Comparison of ENCODE assay signal across 11 cellular contexts in the genomic region with DNA sequence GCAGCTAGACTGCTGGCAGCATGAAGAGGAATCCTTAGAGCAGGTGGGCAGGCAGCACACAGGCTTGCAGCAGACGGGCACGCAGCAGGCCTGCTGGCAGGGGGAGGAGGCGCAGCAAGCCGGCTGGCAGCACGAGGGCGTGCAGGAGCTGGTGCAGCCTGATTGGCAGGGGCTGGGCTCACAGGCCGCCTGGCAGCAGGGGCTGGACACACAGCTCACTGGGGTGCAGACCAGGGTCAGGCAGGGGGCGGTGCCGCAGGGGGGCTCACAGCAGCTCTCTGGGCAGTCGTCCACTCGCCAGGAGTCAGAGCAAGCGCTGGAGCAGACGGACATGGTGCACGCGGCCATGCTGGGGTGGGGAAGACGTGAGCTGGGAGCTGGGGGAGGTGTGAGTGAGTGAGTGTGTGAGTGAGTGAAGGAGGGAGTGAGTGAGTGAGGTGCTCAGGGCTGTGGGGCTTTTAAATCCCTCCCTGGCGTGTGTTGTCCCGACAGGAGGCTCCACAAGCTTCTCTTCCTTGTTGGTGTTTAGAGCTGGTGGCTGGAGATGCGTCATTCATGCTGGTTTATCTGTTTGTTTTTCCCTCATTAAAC. TPM values are rescaled to one million over a fixed set of nuclear protein-coding genes. Genes with fewer than 3 reads are reported as not detected.
DNase-seq lines count a peak whose midpoint lies in the region; ATAC-seq, FAIRE-seq and TF ChIP-seq lines count a peak whose summit lies in the region.
"Not testable (repeated sequence)": the region's sequence is repeated elsewhere in the genome, so short reads cannot be mapped to it uniquely, and the experiment has no call there.
"Had no signal": no experiment of that assay in that cellular context is flagged by ENCODE, and none has a peak within 500 bp of the region (broad histone marks: within the 10 kb centered on the region; RNA-seq: fewer than 3 reads in every experiment).

Gene KRTAP10-5 (minus strand): TSS at position 374 of the 591 bp plus-strand sequence. CDS start 26 bp downstream, at position 348.

- H3K36me3 Mint-ChIP-seq in GM23338 (ENCODE audit: low read depth): not testable (repeated sequence)

- H3K9me3 Mint-ChIP-seq in GM23338: peaks cover 30% of the 10 kb centered on the region

- not testable (repeated sequence) for FAIRE-seq in A549 (lab: Jason Lieb, UNC)

- H3K27me3 ChIP-seq in GM23338 (ENCODE audit: insufficient read depth): not testable (repeated sequence)
- H3K27me3 ChIP-seq in spleen (replicated peaks in 1 of 7): peaks cover 0 to 14% (median 0%) of the 10 kb centered on the region in 7 donors

- not testable (repeated sequence) for H3K79me2 ChIP-seq in GM23338 (replicated peaks; ENCODE audit: insufficient read depth)

- ATAC-seq in A549: peak; percentile 54 to 66; a peak in 4 of 6 replicates
- ATAC-seq in GM23338: peak; percentile 40; the same call in 2 of the 3 replicates
- peak; percentile 68 for ATAC-seq in mucosa of descending colon

- H3K4me1 Mint-ChIP-seq in GM23338: not testable (repeated sequence)

- TF ChIP-seq EP300 in A549 (IDR thresholded peaks at IDR 0.05): not testable (repeated sequence)

- H3K9me3 ChIP-seq in A549 (peaks cover 20% of the 10 kb centered on the region), mucosa of descending colon (peaks cover 12% of the 10 kb centered on the region), spleen (peaks cover 3 to 54% (median 38%) of the 10 kb centered on the region in 8 donors)

- H3K27ac Mint-ChIP-seq in GM23338: not testable (repeated sequence)

- H2AFZ ChIP-seq in GM23338: not testable (repeated sequence)

- not testable (repeated sequence) for TF ChIP-seq RAD21 in A549 (conservative IDR thresholded peaks at IDR 0.05 in 1 of 2, IDR thresholded peaks at IDR 0.05 in 1 of 2)

- intact Hi-C loops in mucosa of descending colon (cut with DNase I, micrococcal nuclease); spleen (cut with DNase I; ENCODE audit: low total_unique reads): not testable (repeated sequence)

- CTCF ChIA-PET in A549 (lab: Yijun Ruan, JAX): interaction anchor here (1.1 to 2.1 kb wide), 5 partner anchors 10 to 213 kb away, joined by 3 to 6 read pairs (median 4); partner anchors contain the start of gene KRTAP10-6

- not testable (repeated sequence) for H3K4me1 ChIP-seq in A549; GM23338 (ENCODE audit: insufficient read depth); mucosa of descending colon (ENCODE audit: low read depth); spleen

- H3K27ac ChIP-seq in A549; GM23338 (ENCODE audit: low read depth): not testable (repeated sequence)
- H3K27ac ChIP-seq in VCaP: peak within 1 kb of the TSS; percentile 57
- peak within 1 kb of the TSS in 5 of 8 donors; percentile 5 to 57 (median 46) for H3K27ac ChIP-seq in spleen

- 0 out of 3 replicates have a peak within 1 kb of the TSS, but pooled peaks have one; percentile 25 for H3K4me2 ChIP-seq in A549
- H3K4me2 ChIP-seq in GM23338: not testable (repeated sequence)

- not testable (repeated sequence) for H3K4me3 ChIP-seq in A549, GM23338, mucosa of descending colon, spleen

- not testable (repeated sequence) for H4K20me1 ChIP-seq in GM23338 (replicated peaks; ENCODE audit: insufficient read depth)

- H3K27me3 Mint-ChIP-seq in GM23338 (ENCODE audit: insufficient read depth, low read depth, poor library complexity): peaks cover 11% of the 10 kb centered on the region

- H3K36me3 ChIP-seq in GM23338 (ENCODE audit: insufficient read depth); mucosa of descending colon (ENCODE audit: low read depth); spleen: not testable (repeated sequence)

- POLR2A ChIA-PET in A549 (lab: Yijun Ruan, JAX): not testable (repeated sequence)

- not testable (repeated sequence) for H3F3A ChIP-seq in GM23338 (replicated peaks; ENCODE audit: low read depth)

- peak in 1 of 2 experiments; percentile 42 for DNase-seq in A549 (ENCODE audit: low read depth in 1 of 2, low spot score in 1 of 2)
- DNase-seq in GM23338 (ENCODE audit: low spot score): not testable (repeated sequence)
- DNase-seq in NCI-H69 (lab: John Stamatoyannopoulos, UW): peak; percentile 78
- DNase-seq in ecto neural progenitor cell (ENCODE audit: low spot score): peak; percentile 48
- DNase-seq in islet precursor cell: peak; percentile 37
- DNase-seq in mucosa of descending colon: peak in 2 of 3 donors; percentile 21 to 63
- DNase-seq in spleen: peak; percentile 57

- not testable (repeated sequence) for H3K4me3 Mint-ChIP-seq in GM23338

- not testable (repeated sequence) for TF ChIP-seq CTCF in A549 (IDR thresholded peaks at IDR 0.05); mucosa of descending colon (IDR thresholded peaks at IDR 0.05); spleen (IDR thresholded peaks at IDR 0.05 in 8 of 11, conservative IDR thresholded peaks at IDR 0.05 in 3 of 11)
- TF ChIP-seq CTCF in GM23338 (conservative IDR thresholded peaks at IDR 0.05; ENCODE audit: low read depth in 2 of 2): 0 out of 4 replicates have a peak, but pooled peaks of 1 of the 2 experiments have one; percentile 12
- peak; percentile 56 for TF ChIP-seq CTCF in VCaP (conservative IDR thresholded peaks at IDR 0.05)

- H3K9me2 ChIP-seq in GM23338 (ENCODE audit: insufficient read depth): not testable (repeated sequence)

- WGBS in A549 (ENCODE audit: missing lambda C conversion rate): 15% methylated on average over 7 of the region's 19 CpGs
- WGBS in spleen, 5 donors: 51 to 73% (median 64%) methylated on average over 13 to 19 of the region's 19 CpGs

- not testable (repeated sequence) for TF ChIP-seq POLR2A in A549 (IDR thresholded peaks at IDR 0.05; ENCODE audit: low read length); spleen (IDR thresholded peaks at IDR 0.05)

RNA-seq across cellular contexts. Expression of gene KRTAP10-5, which starts in this region (rescaled TPM):
- polyA plus RNA-seq in A549 (2011; rRNA removed) (not detected in 2 replicates), A549 (2017; fragmentation: RNase III; extraction: RNeasy Plus Mini Kit Qiagen cat#74134 plus additional on column Dnase treatment) (not detected in 3 replicates), GM23338 (2016; fragmentation: Nextera tagmentation; extraction: Ambion mirVana) (not detected in 2 replicates), spleen (not detected)
- not detected in 2 replicates for polyA plus RNA-seq in A549 (2012; cell fraction: cytosol; rRNA removed)
- not detected in 2 replicates for polyA plus RNA-seq in A549 (2012; cell fraction: nucleus; rRNA removed)
- not detected in 2 replicates for polyA minus RNA-seq in A549 (2011; rRNA and poly(A)+ RNA removed)
- total RNA-seq in GM23338 (2014; rRNA removed; shearing (Covaris generic)): not detected in 2 replicates
- total RNA-seq in mucosa of descending colon (not detected), spleen (not detected)
- total RNA-seq: A172; CD8-positive, alpha-beta memory T cell; LHCN-M2 had no signal
- polyA plus RNA-seq: CD8-positive, alpha-beta memory T cell had no signal

Comparison
In these comparisons a context has a peak if more than half of its experiments do, and no peak if none do; other contexts are left out.
1. Peak in ATAC-seq and H3K4me2 ChIP-seq in A549; RNA of the gene not detected or under 1 TPM.
2. Peak in ATAC-seq in GM23338; RNA of the gene not detected or under 1 TPM.
3. Peak in DNase-seq and ATAC-seq in mucosa of descending colon; RNA of the gene not detected or under 1 TPM.
4. Peak in DNase-seq and H3K27ac ChIP-seq in spleen; RNA of the gene not detected or under 1 TPM.